In the genomic region with DNA sequence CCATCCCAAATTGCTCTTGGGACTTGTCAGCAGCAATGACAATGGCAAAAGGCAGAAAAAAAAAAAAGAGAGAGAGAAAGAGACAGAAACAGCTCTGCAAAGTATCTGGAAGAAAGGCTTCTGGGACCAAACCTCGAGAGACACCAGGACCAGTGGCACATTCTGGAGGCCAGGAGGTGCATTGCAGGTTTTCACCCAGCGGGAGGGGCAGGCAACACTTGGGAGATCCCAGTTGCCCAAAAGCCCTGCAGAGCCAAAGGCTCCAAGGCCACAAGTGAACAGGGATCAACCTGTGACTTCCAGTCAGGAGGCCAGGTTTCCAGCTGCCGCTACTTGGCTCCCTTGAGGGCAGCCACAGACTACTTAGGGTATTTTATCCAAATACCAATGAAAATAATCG, we compare ENCODE assay signal across 17 cellular contexts.
"Had no signal": no experiment of that assay in that cellular context is flagged by ENCODE, and none has a peak within 500 bp of the region (broad histone marks: within the 10 kb centered on the region; RNA-seq: fewer than 3 reads in every experiment).

No MANE protein-coding gene starts in this region.

- H3K27ac Mint-ChIP-seq: activated naive CD4-positive, alpha-beta T cell treated with anti-CD3 and anti-CD28 coated beads, Interleukin-2, amount 50 U/mL, for 72 hours; activated T-helper 2 cell treated with anti-CD3 and anti-CD28 coated beads, Interferon-gamma antibody, Interleukin-2, Interleukin-4, amounts not matched to agents 10 μg/mL and 5 μg/mL and 100 μg/mL, durations not matched to agents 14 hours and 24 hours and 36 hours had no signal

- ATAC-seq: activated naive CD4-positive, alpha-beta T cell treated with anti-CD3 and anti-CD28 coated beads, Interleukin-2, amount 50 U/mL, for 72 hours; left cardiac atrium; lower lobe of right lung; stimulated activated naive CD8-positive, alpha-beta T cell treated with anti-CD3 and anti-CD28 coated beads, Interleukin-15, Interleukin-2, amounts not matched to agents 100 U/mL and 50 U/mL, for 24 hours had no signal

- H3K36me3 ChIP-seq: cardiac muscle cell, lower lobe of right lung, transverse colon had no signal

- H3K9me3 ChIP-seq: lower lobe of right lung, transverse colon had no signal

- H3K27me3 ChIP-seq: cardiac muscle cell, transverse colon had no signal

- H3K27ac ChIP-seq: cardiac muscle cell, lower lobe of right lung, transverse colon had no signal

- H3K4me1 ChIP-seq: lower lobe of right lung had no signal

- DNase-seq: activated CD4-positive, alpha-beta T cell treated with anti-CD3 and anti-CD28 coated beads for 1 hour; activated CD4-positive, alpha-beta T cell treated with anti-CD3 and anti-CD28 coated beads, Interleukin-2, amount 50 U/mL, for 48 hours; foreskin fibroblast; hypothalamus; left cardiac atrium; lower lobe of right lung; midbrain; stimulated activated CD4-positive, alpha-beta T cell treated with anti-CD3 and anti-CD28 coated beads, Interleukin-15, amount 100 ng/mL, for 24 hours; stimulated activated CD4-positive, alpha-beta T cell treated with anti-CD3 and anti-CD28 coated beads, Interleukin-4, amount 100 ng/mL, for 24 hours; stimulated activated naive CD8-positive, alpha-beta T cell treated with anti-CD3 and anti-CD28 coated beads, Interleukin-15, Interleukin-2, amounts not matched to agents 100 U/mL and 50 U/mL, for 24 hours; T-helper 1 cell; T1000; transverse colon had no signal

- H3K4me3 Mint-ChIP-seq: neural crest cell had no signal

- H3K36me3 Mint-ChIP-seq: activated naive CD4-positive, alpha-beta T cell treated with anti-CD3 and anti-CD28 coated beads, Interleukin-2, amount 50 U/mL, for 72 hours had no signal

- H3K9me3 Mint-ChIP-seq: activated naive CD4-positive, alpha-beta T cell treated with anti-CD3 and anti-CD28 coated beads, Interleukin-2, amount 50 U/mL, for 72 hours; activated T-helper 2 cell treated with anti-CD3 and anti-CD28 coated beads, Interferon-gamma antibody, Interleukin-2, Interleukin-4, amounts not matched to agents 10 μg/mL and 5 μg/mL and 100 μg/mL, durations not matched to agents 14 hours and 24 hours and 36 hours; neural crest cell had no signal

- H3K4me3 ChIP-seq: cardiac muscle cell, lower lobe of right lung, transverse colon had no signal
